In genomic region chr11:111772535-111772934, GRCh38 we compare ENCODE assay signal across 8 cellular contexts.
"Had no signal": no experiment of that assay in that cellular context is flagged by ENCODE, and none has a peak within 500 bp of the region (broad histone marks: within the 10 kb centered on the region; RNA-seq: fewer than 3 reads in every experiment).

No MANE protein-coding gene starts in this region.

- DNase-seq: H9, HCEC 1CT, IMR-90, KBM-7 had no signal

- FAIRE-seq: H1, H54 had no signal

- ATAC-seq: GM23338 had no signal

- H3K4me3 ChIP-seq: GM23338 had no signal

- H3K4me2 ChIP-seq: GM23338 had no signal

- H3K27ac ChIP-seq: HL-60 had no signal
